In genomic region chr4:12852338-12853307, GRCh38 we compare ENCODE assay signal across 9 cellular contexts.
DNase-seq lines count a peak whose midpoint lies in the region; ATAC-seq and TF ChIP-seq lines count a peak whose summit lies in the region.
"Had no signal": no experiment of that assay in that cellular context is flagged by ENCODE, and none has a peak within 500 bp of the region (broad histone marks: within the 10 kb centered on the region; RNA-seq: fewer than 3 reads in every experiment).

No MANE protein-coding gene starts in this region.

- no peaks in the 10 kb centered on the region for H3K4me1 ChIP-seq in uterus

- H3K27me3 Mint-ChIP-seq in CD4-positive, alpha-beta T cell, result peaks cover 31% of the 10 kb centered on the region

- no peak overlapping the region for H3K4me3 ChIP-seq in uterus

- H3K27ac ChIP-seq in uterus, result no peak overlapping the region
- H3K27ac ChIP-seq in CD4-positive, alpha-beta T cell (ENCODE audit: low read depth, low read length), result no peak overlapping the region

- no peaks in the 10 kb centered on the region for H3K27me3 ChIP-seq in uterus
- H3K27me3 ChIP-seq in CD4-positive, alpha-beta T cell (ENCODE audit: control insufficient read depth, insufficient read depth, low read length), result no peaks in the 10 kb centered on the region

- CTCF ChIA-PET in CD4-positive, alpha-beta T cell (lab: Charles Lee), result no interaction called here

- no peaks in the 10 kb centered on the region for H3K36me3 ChIP-seq in uterus

- no peak overlapping the region for H3K27ac Mint-ChIP-seq in CD4-positive, alpha-beta T cell
- H3K27ac Mint-ChIP-seq: T-helper 1 cell treated with Interleukin-12 subunit alpha and Interleukin-12 subunit beta and Interleukin-4 antibody, amounts not matched to agents 30 μg/mL and 1 μg/mL, for 36 hours had no signal

- peak; percentile 48 to 73 (median 58) for TF ChIP-seq CTCF in uterus (IDR thresholded peaks at IDR 0.05)
- no peak for TF ChIP-seq CTCF in CD4-positive, alpha-beta T cell (IDR thresholded peaks at IDR 0.05)

- no peak for TF ChIP-seq POLR2A in uterus (IDR thresholded peaks at IDR 0.05)

- H3K36me3 Mint-ChIP-seq in CD4-positive, alpha-beta T cell (ENCODE audit: low read depth), result no peaks in the 10 kb centered on the region

- peak; percentile 71 for ATAC-seq in HG03342 (IDR thresholded peaks at IDR 0.05; ENCODE audit: unreplicated experiment)
- no peak for ATAC-seq in CD4-positive, alpha-beta T cell (ENCODE audit: poor library complexity)

- DNase-seq in ELF-1 (ENCODE audit: low read depth, low spot score), result peak; percentile 25
- DNase-seq in NCI-H526 (lab: John Stamatoyannopoulos, UW), result peak; percentile 61 to 81
- peak; percentile 64 for DNase-seq in cerebellar cortex (ENCODE audit: low spot score)
- DNase-seq in kidney tubule cell (ENCODE audit: low spot score), result peak; percentile 86
- DNase-seq in uterus, result peak in 1 of 2 donors; percentile 16
- DNase-seq in activated gamma-delta T cell (lab: John Stamatoyannopoulos, UW), result no peak
- DNase-seq in CD4-positive, alpha-beta T cell, result no peak

- no peaks in the 10 kb centered on the region for H3K9me3 ChIP-seq in uterus
- H3K9me3 ChIP-seq in CD4-positive, alpha-beta T cell (ENCODE audit: control insufficient read depth, low read length), result no peaks in the 10 kb centered on the region

- no peak overlapping the region for H3K4me3 Mint-ChIP-seq in CD4-positive, alpha-beta T cell
- H3K4me3 Mint-ChIP-seq: T-helper 1 cell treated with Interleukin-12 subunit alpha and Interleukin-12 subunit beta and Interleukin-4 antibody, amounts not matched to agents 30 μg/mL and 1 μg/mL, for 36 hours had no signal

- POLR2A ChIA-PET in CD4-positive, alpha-beta T cell (lab: Charles Lee), result no interaction called here

- no peaks in the 10 kb centered on the region for H3K9me3 Mint-ChIP-seq in CD4-positive, alpha-beta T cell
- H3K9me3 Mint-ChIP-seq: T-helper 1 cell treated with Interleukin-12 subunit alpha and Interleukin-12 subunit beta and Interleukin-4 antibody, amounts not matched to agents 30 μg/mL and 1 μg/mL, for 36 hours had no signal

- no peaks in the 10 kb centered on the region for H3K4me1 Mint-ChIP-seq in CD4-positive, alpha-beta T cell (ENCODE audit: low read depth)

- intact Hi-C loops in uterus (cut with DNase I; ENCODE audit: low total_unique reads), result loop anchor here (5.0 kb wide), 1 partner anchor 695 kb away; no protein-coding TSS in a partner anchor
- intact Hi-C loops in CD4-positive, alpha-beta T cell (cut with DNase I, micrococcal nuclease), result loop anchor here (2.0 to 5.0 kb wide), 2 partner anchors 695 to 696 kb away; no protein-coding TSS in a partner anchor

Comparison
In these comparisons a context has a peak if more than half of its experiments do, and no peak if none do; other contexts are left out.
1. DNase-seq: peak in ELF-1 (single experiment), NCI-H526 (2 of 2), cerebellar cortex (single experiment) and kidney tubule cell (single experiment); none in activated gamma-delta T cell (single experiment) and CD4-positive, alpha-beta T cell (0 of 10).